ENCODE assay signal across 21 cellular contexts in genomic region chr10:1169981-1170866, GRCh38.
DNase-seq lines count a peak whose midpoint lies in the region; ATAC-seq, FAIRE-seq and TF ChIP-seq lines count a peak whose summit lies in the region.
"Had no signal": no experiment of that assay in that cellular context is flagged by ENCODE, and none has a peak within 500 bp of the region (broad histone marks: within the 10 kb centered on the region; RNA-seq: fewer than 3 reads in every experiment).

No MANE protein-coding gene starts in this region.

- no peak overlapping the region; the same call in 1 of the 2 replicates for H3K27ac Mint-ChIP-seq in WTC11
- H3K27ac Mint-ChIP-seq: CD4-positive, alpha-beta T cell; HFFc6 had no signal

- CTCF ChIA-PET in WTC11 (lab: Charles Lee), result interaction anchor here (0.8 to 1.3 kb wide), 5 partner anchors 10 to 199 kb away, joined by 3 to 5 read pairs (median 3); no protein-coding TSS in a partner anchor

- H3K4me1 Mint-ChIP-seq in WTC11, result no peaks in the 10 kb centered on the region; the same call in 1 of the 2 replicates

- no peak for TF ChIP-seq CTCF in left ventricle myocardium inferior (IDR thresholded peaks at IDR 0.05; ENCODE audit: borderline replicate concordance)
- no peak for TF ChIP-seq CTCF in WTC11 (IDR thresholded peaks at IDR 0.05)
- TF ChIP-seq CTCF in upper lobe of right lung (IDR thresholded peaks at IDR 0.05), result no peak

- H3K27me3 Mint-ChIP-seq in WTC11 (ENCODE audit: low read depth), result no peaks in the 10 kb centered on the region; the same call in 1 of the 2 replicates

- no peaks in the 10 kb centered on the region for H3K36me3 Mint-ChIP-seq in WTC11

- H3K27me3 ChIP-seq in left ventricle myocardium inferior (ENCODE audit: low read depth) (peaks cover 88% of the 10 kb centered on the region), upper lobe of right lung (no peaks in the 10 kb centered on the region)
- H3K27me3 ChIP-seq: BE2C had no signal

- no peaks in the 10 kb centered on the region for H3K36me3 ChIP-seq in left ventricle myocardium inferior
- H3K36me3 ChIP-seq in upper lobe of right lung, result no peaks in the 10 kb centered on the region
- H3K36me3 ChIP-seq: BE2C had no signal

- H3K4me3 Mint-ChIP-seq in WTC11, result no peak overlapping the region
- H3K4me3 Mint-ChIP-seq: CD4-positive, alpha-beta T cell; HFFc6 had no signal

- POLR2A ChIA-PET in WTC11 (lab: Charles Lee), result no interaction called here

- intact Hi-C loops in Right ventricle myocardium inferior (cut with DNase I), result no loop called here
- intact Hi-C loops in left ventricle myocardium inferior (cut with micrococcal nuclease), result no loop called here
- intact Hi-C loops in upper lobe of right lung (cut with DNase I), result no loop called here

- ATAC-seq in Right ventricle myocardium inferior (no peak), WTC11 (no peak), upper lobe of right lung (no peak), GM21367 (IDR thresholded peaks at IDR 0.05; ENCODE audit: unreplicated experiment) (no peak), HG02610 (IDR thresholded peaks at IDR 0.05; ENCODE audit: unreplicated experiment) (no peak)
- ATAC-seq: Panc1 had no signal

- no peak overlapping the region for H3K4me3 ChIP-seq in left ventricle myocardium inferior
- no peak overlapping the region for H3K4me3 ChIP-seq in upper lobe of right lung

- no peaks in the 10 kb centered on the region for H3K9me3 ChIP-seq in left ventricle myocardium inferior (replicated peaks)
- no peaks in the 10 kb centered on the region for H3K9me3 ChIP-seq in upper lobe of right lung
- H3K9me3 ChIP-seq: BE2C had no signal

- H3K27ac ChIP-seq in left ventricle myocardium inferior (replicated peaks), result no peak overlapping the region
- no peak overlapping the region for H3K27ac ChIP-seq in upper lobe of right lung

- FAIRE-seq in HTR-8/SVneo (lab: Jason Lieb, UNC), result no peak

- DNase-seq in Right ventricle myocardium inferior (ENCODE audit: missing footprints), result peak; percentile 35
- no peak for DNase-seq in left ventricle myocardium inferior
- DNase-seq in WTC11 (ENCODE audit: low spot score), result peak; percentile 7
- DNase-seq in medulla oblongata (ENCODE audit: extremely low spot score), result peak; percentile 27
- DNase-seq in upper lobe of right lung, result peak; percentile 48
- no peak for DNase-seq in HTR-8/SVneo (ENCODE audit: insufficient read length, low spot score)
- DNase-seq: BE2C; Calu3; CD4-positive, alpha-beta T cell; GF-D8; GOT3; HFFc6; NCI-H1048; NCI-H1436; NCI-H2029; NCI-H2171; NCI-H446; NCI-H526 treated with DMSO at 0.1 percent for 48 hours had no signal

- no peaks in the 10 kb centered on the region for H3K9me3 Mint-ChIP-seq in WTC11
- H3K9me3 Mint-ChIP-seq: CD4-positive, alpha-beta T cell; HFFc6 had no signal

- no peaks in the 10 kb centered on the region for H3K4me1 ChIP-seq in left ventricle myocardium inferior
- H3K4me1 ChIP-seq in upper lobe of right lung, result no peaks in the 10 kb centered on the region
- H3K4me1 ChIP-seq: BE2C had no signal

TF ChIP-seq in WTC11, 78 proteins besides CTCF, POLR2A, EP300 and RAD21:
- TF ChIP-seq PREB (CRISPR knock-in tag; IDR thresholded peaks at IDR 0.05; ENCODE audit: borderline replicate concordance), result no peak
- TF ChIP-seq ZNF121 (CRISPR knock-in tag; IDR thresholded peaks at IDR 0.05), result no peak
- TF ChIP-seq ZNF232 (CRISPR knock-in tag; IDR thresholded peaks at IDR 0.05), result no peak
- TF ChIP-seq MLX (CRISPR knock-in tag; IDR thresholded peaks at IDR 0.05), result no peak
- TF ChIP-seq FOXJ3 (CRISPR knock-in tag; IDR thresholded peaks at IDR 0.05; ENCODE audit: borderline replicate concordance), result no peak
- TF ChIP-seq ZNF281 (CRISPR knock-in tag; IDR thresholded peaks at IDR 0.05), result no peak
- TF ChIP-seq STAT6 (CRISPR knock-in tag; conservative IDR thresholded peaks at IDR 0.05; ENCODE audit: low read depth), result no peak
- no peak for TF ChIP-seq KAT7 (CRISPR knock-in tag; IDR thresholded peaks at IDR 0.05; ENCODE audit: borderline replicate concordance)
- TF ChIP-seq CBFB (CRISPR knock-in tag; IDR thresholded peaks at IDR 0.05; ENCODE audit: low read depth), result no peak
- no peak for TF ChIP-seq RELA (CRISPR knock-in tag; IDR thresholded peaks at IDR 0.05; ENCODE audit: borderline replicate concordance)
- no peak for TF ChIP-seq CREM (CRISPR knock-in tag; IDR thresholded peaks at IDR 0.05)
TF ChIP-seq in WTC11: peak in this region for 0.

Comparison
In these comparisons a context has a peak if more than half of its experiments do, and no peak if none do; other contexts are left out.
1. DNase-seq: peak in Right ventricle myocardium inferior (single experiment), WTC11 (single experiment), medulla oblongata (single experiment) and upper lobe of right lung (single experiment); none in left ventricle myocardium inferior (single experiment) and HTR-8/SVneo (single experiment).